Comparison of ENCODE assay signal across 12 cellular contexts in genomic region chr7:86598311-86598710, GRCh38. TPM values are rescaled to one million over a fixed set of nuclear protein-coding genes. Genes with fewer than 3 reads are reported as not detected.
DNase-seq lines count a peak whose midpoint lies in the region; ATAC-seq and TF ChIP-seq lines count a peak whose summit lies in the region.
"Had no signal": no experiment of that assay in that cellular context is flagged by ENCODE, and none has a peak within 500 bp of the region (broad histone marks: within the 10 kb centered on the region; RNA-seq: fewer than 3 reads in every experiment).

No MANE protein-coding gene starts in this region.

- no peak overlapping the region for H3K4me3 Mint-ChIP-seq in activated naive CD8-positive, alpha-beta T cell treated with anti-CD3 and anti-CD28 coated beads for 36 hours
- H3K4me3 Mint-ChIP-seq: activated naive CD4-positive, alpha-beta T cell treated with anti-CD3 and anti-CD28 coated beads, Interleukin-2, amount 50 U/mL, for 24 hours had no signal

- H3K9me3 ChIP-seq in colonic mucosa: no peaks in the 10 kb centered on the region

- no peaks in the 10 kb centered on the region for H3K36me3 Mint-ChIP-seq in activated naive CD8-positive, alpha-beta T cell treated with anti-CD3 and anti-CD28 coated beads for 36 hours
- H3K36me3 Mint-ChIP-seq: activated naive CD4-positive, alpha-beta T cell treated with anti-CD3 and anti-CD28 coated beads, Interleukin-2, amount 50 U/mL, for 24 hours had no signal

- no peaks in the 10 kb centered on the region for H3K27me3 ChIP-seq in colonic mucosa

- DNase-seq in A172 (ENCODE audit: low spot score) (peak; percentile 13), GM12865 (ENCODE audit: low read depth) (peak; percentile 38), NB4 (ENCODE audit: low read depth) (peak; percentile 36), colonic mucosa (peak; percentile 26)
- no peak for DNase-seq in activated CD4-positive, alpha-beta T cell treated with anti-CD3 and anti-CD28 coated beads for 48 hours
- DNase-seq in activated naive CD8-positive, alpha-beta T cell treated with anti-CD3 and anti-CD28 coated beads for 36 hours: no peak
- DNase-seq: activated CD4-positive, alpha-beta T cell treated with anti-CD3 and anti-CD28 coated beads for 4 hours; hippocampal formation; stimulated activated naive CD4-positive, alpha-beta T cell treated with Interleukin-2 at 50 U/mL for 16 hours had no signal

- no peak for TF ChIP-seq POLR2A in NB4 (IDR thresholded peaks at IDR 0.05; ENCODE audit: extremely low read depth, insufficient read length)

- H3K27ac ChIP-seq in colonic mucosa: no peak overlapping the region

- TF ChIP-seq CTCF in GM12865 (IDR thresholded peaks at IDR 0.05; ENCODE audit: insufficient read depth, low read depth, low read length, missing control alignments): peak; percentile 50
- peak; percentile 40 for TF ChIP-seq CTCF in NB4 (IDR thresholded peaks at IDR 0.05; ENCODE audit: low read depth, low read length)
- TF ChIP-seq CTCF in colonic mucosa (IDR thresholded peaks at IDR 0.05): no peak

- H3K27ac Mint-ChIP-seq in activated naive CD8-positive, alpha-beta T cell treated with anti-CD3 and anti-CD28 coated beads for 36 hours: no peak overlapping the region
- H3K27ac Mint-ChIP-seq: activated naive CD4-positive, alpha-beta T cell treated with anti-CD3 and anti-CD28 coated beads, Interleukin-2, amount 50 U/mL, for 24 hours had no signal

- ATAC-seq in GM21825 (IDR thresholded peaks at IDR 0.05; ENCODE audit: unreplicated experiment) (no peak), GM21381 (IDR thresholded peaks at IDR 0.05; ENCODE audit: unreplicated experiment) (no peak)

- H3K9ac ChIP-seq in colonic mucosa (ENCODE audit: low read depth in 2 of 2, low read length in 2 of 2): no peak overlapping the region

- intact Hi-C loops in colonic mucosa (cut with DNase I): no loop called here

- H3K4me1 Mint-ChIP-seq in activated naive CD8-positive, alpha-beta T cell treated with anti-CD3 and anti-CD28 coated beads for 36 hours: no peaks in the 10 kb centered on the region
- H3K4me1 Mint-ChIP-seq: activated naive CD4-positive, alpha-beta T cell treated with anti-CD3 and anti-CD28 coated beads, Interleukin-2, amount 50 U/mL, for 24 hours had no signal

- no peaks in the 10 kb centered on the region for H3K4me1 ChIP-seq in colonic mucosa

- H3K4me3 ChIP-seq in GM12865 (ENCODE audit: low read depth, low read length) (no peak overlapping the region), NB4 (ENCODE audit: low read depth, low read length) (no peak overlapping the region), colonic mucosa (no peak overlapping the region)

- H3K9me3 Mint-ChIP-seq in activated naive CD8-positive, alpha-beta T cell treated with anti-CD3 and anti-CD28 coated beads for 36 hours: peaks cover 3% of the 10 kb centered on the region
- H3K9me3 Mint-ChIP-seq: activated naive CD4-positive, alpha-beta T cell treated with anti-CD3 and anti-CD28 coated beads, Interleukin-2, amount 50 U/mL, for 24 hours had no signal

- H3K27me3 Mint-ChIP-seq in activated naive CD8-positive, alpha-beta T cell treated with anti-CD3 and anti-CD28 coated beads for 36 hours: no peaks in the 10 kb centered on the region
- H3K27me3 Mint-ChIP-seq: activated naive CD4-positive, alpha-beta T cell treated with anti-CD3 and anti-CD28 coated beads, Interleukin-2, amount 50 U/mL, for 24 hours had no signal

- no peaks in the 10 kb centered on the region for H3K36me3 ChIP-seq in colonic mucosa

RNA-seq across cellular contexts. Expression of gene GRM3, which starts 45.4 kb away (rescaled TPM):
- not detected in 2 replicates for total RNA-seq in A172 (2014; rRNA removed; shearing (Covaris generic))
- not detected for total RNA-seq in colonic mucosa
- total RNA-seq in activated naive CD8-positive, alpha-beta T cell treated with anti-CD3 and anti-CD28 coated beads for 36 hours: not detected

Comparison
In these comparisons a context has a peak if more than half of its experiments do, and no peak if none do; other contexts are left out.
1. DNase-seq: peak in A172 (single experiment), GM12865 (single experiment), NB4 (single experiment) and colonic mucosa (single experiment); none in activated CD4-positive, alpha-beta T cell treated with anti-CD3 and anti-CD28 coated beads for 48 hours (single experiment) and activated naive CD8-positive, alpha-beta T cell treated with anti-CD3 and anti-CD28 coated beads for 36 hours (single experiment).